Comparison of ENCODE assay signal across 15 cellular contexts in genomic region chr2:162002623-162003200, GRCh38.
DNase-seq lines count a peak whose midpoint lies in the region; ATAC-seq and TF ChIP-seq lines count a peak whose summit lies in the region.
"Had no signal": no experiment of that assay in that cellular context is flagged by ENCODE, and none has a peak within 500 bp of the region (broad histone marks: within the 10 kb centered on the region; RNA-seq: fewer than 3 reads in every experiment).

No MANE protein-coding gene starts in this region.

- 87% methylated on average over 7 of the region's 7 CpGs for WGBS in hepatocyte (ENCODE audit: low lambda C conversion rate, missing lambda C conversion rate)
- WGBS in adrenal gland, 4 donors, result 73 to 92% (median 80%) methylated on average over 7 of the region's 7 CpGs

- no peak for ATAC-seq in HG03280 (IDR thresholded peaks at IDR 0.05; ENCODE audit: unreplicated experiment)
- ATAC-seq: stimulated activated naive B cell treated with anti-CD40 and anti-IgM and Interleukin-4, amounts not matched to agents 10 μg/mL and 1 μg/mL and 100 μg/mL, for 72 hours had no signal

- intact Hi-C loops in adrenal gland (cut with DNase I), result no loop called here

- no peaks in the 10 kb centered on the region for H3K79me2 ChIP-seq in Loucy (ENCODE audit: insufficient read depth, low read length)
- no peaks in the 10 kb centered on the region for H3K79me2 ChIP-seq in neural progenitor cell (ENCODE audit: low read depth)
- H3K79me2 ChIP-seq in hepatocyte, result no peaks in the 10 kb centered on the region

- H3F3A ChIP-seq in Loucy (ENCODE audit: low read depth), result no peaks in the 10 kb centered on the region
- H3F3A ChIP-seq in neural progenitor cell (ENCODE audit: low read depth), result peaks cover 33% of the 10 kb centered on the region

- peaks cover 59% of the 10 kb centered on the region for H3K4me1 Mint-ChIP-seq in T-helper 1 cell treated with Interleukin-12 subunit alpha and Interleukin-12 subunit beta and Interleukin-4 antibody, amounts not matched to agents 30 μg/mL and 1 μg/mL, for 36 hours (ENCODE audit: low read depth)
- H3K4me1 Mint-ChIP-seq in neural progenitor cell, result peaks cover 38% of the 10 kb centered on the region
- H3K4me1 Mint-ChIP-seq: memory B cell; stimulated activated naive B cell treated with anti-CD40 and anti-IgM and Interleukin-4, amounts not matched to agents 10 μg/mL and 1 μg/mL and 100 μg/mL, for 72 hours had no signal

- TF ChIP-seq CTCF in Loucy (conservative IDR thresholded peaks at IDR 0.05; ENCODE audit: low read length), result no peak
- no peak for TF ChIP-seq CTCF in neural progenitor cell (IDR thresholded peaks at IDR 0.05)
- TF ChIP-seq CTCF in hepatocyte (IDR thresholded peaks at IDR 0.05; ENCODE audit: poor library complexity), result no peak
- TF ChIP-seq CTCF in adrenal gland (IDR thresholded peaks at IDR 0.05), result no peak

- no peak for TF ChIP-seq POLR2A in adrenal gland (IDR thresholded peaks at IDR 0.05)

- H3K9me2 ChIP-seq in Loucy (replicated peaks; ENCODE audit: low read depth, low read length) (no peaks in the 10 kb centered on the region), hepatocyte (replicated peaks; ENCODE audit: insufficient read depth) (no peaks in the 10 kb centered on the region)

- H3K9me3 ChIP-seq in Loucy (ENCODE audit: insufficient read depth, low read depth, low read length) (no peaks in the 10 kb centered on the region), neural progenitor cell (ENCODE audit: low read depth) (no peaks in the 10 kb centered on the region), hepatocyte (ENCODE audit: low read depth) (no peaks in the 10 kb centered on the region), adrenal gland (replicated peaks in 1 of 3) (no peaks in the 10 kb centered on the region)

- no peaks in the 10 kb centered on the region for H3K27me3 Mint-ChIP-seq in T-helper 1 cell treated with Interleukin-12 subunit alpha and Interleukin-12 subunit beta and Interleukin-4 antibody, amounts not matched to agents 30 μg/mL and 1 μg/mL, for 36 hours (ENCODE audit: low read depth)
- peaks cover 5% of the 10 kb centered on the region for H3K27me3 Mint-ChIP-seq in neural progenitor cell (ENCODE audit: insufficient read depth, low read depth)

- peak overlapping the region; percentile 45 for H3K27ac Mint-ChIP-seq in T-helper 1 cell treated with Interleukin-12 subunit alpha and Interleukin-12 subunit beta and Interleukin-4 antibody, amounts not matched to agents 30 μg/mL and 1 μg/mL, for 36 hours
- H3K27ac Mint-ChIP-seq in neural progenitor cell, result peak overlapping the region; percentile 97
- H3K27ac Mint-ChIP-seq: memory B cell; stimulated activated naive B cell treated with anti-CD40 and anti-IgM and Interleukin-4, amounts not matched to agents 10 μg/mL and 1 μg/mL and 100 μg/mL, for 72 hours had no signal

- H3K36me3 Mint-ChIP-seq in T-helper 1 cell treated with Interleukin-12 subunit alpha and Interleukin-12 subunit beta and Interleukin-4 antibody, amounts not matched to agents 30 μg/mL and 1 μg/mL, for 36 hours (ENCODE audit: low read depth), result peaks cover 81% of the 10 kb centered on the region
- no peaks in the 10 kb centered on the region for H3K36me3 Mint-ChIP-seq in neural progenitor cell
- H3K36me3 Mint-ChIP-seq: memory B cell; stimulated activated naive B cell treated with anti-CD40 and anti-IgM and Interleukin-4, amounts not matched to agents 10 μg/mL and 1 μg/mL and 100 μg/mL, for 72 hours had no signal

- H2AFZ ChIP-seq in Loucy (ENCODE audit: low read length), result 0 out of 2 replicates have a peak overlapping the region, but pooled peaks have one; percentile 2
- H2AFZ ChIP-seq in neural progenitor cell (replicated peaks), result no peak overlapping the region
- H2AFZ ChIP-seq in hepatocyte, result no peak overlapping the region

- H4K20me1 ChIP-seq in Loucy (ENCODE audit: insufficient read depth, low read length, poor library complexity, severe bottlenecking) (no peaks in the 10 kb centered on the region), neural progenitor cell (ENCODE audit: low read depth) (no peaks in the 10 kb centered on the region), hepatocyte (ENCODE audit: insufficient read depth, poor library complexity, severe bottlenecking) (no peaks in the 10 kb centered on the region)

- H3K4me3 ChIP-seq in Loucy (ENCODE audit: low read length, poor library complexity, severe bottlenecking), result no peak overlapping the region
- peak overlapping the region; percentile 14 for H3K4me3 ChIP-seq in neural progenitor cell
- no peak overlapping the region for H3K4me3 ChIP-seq in hepatocyte
- no peak overlapping the region for H3K4me3 ChIP-seq in adrenal gland
- H3K4me3 ChIP-seq: cardiac muscle cell had no signal

- DNase-seq in T-helper 1 cell, result no peak
- DNase-seq in neural progenitor cell (ENCODE audit: low spot score), result peak; percentile 62
- no peak for DNase-seq in hepatocyte (ENCODE audit: low spot score)
- DNase-seq in adrenal gland, result no peak
- DNase-seq: activated naive CD4-positive, alpha-beta T cell; foreskin melanocyte; NCI-H187; Right ventricle myocardium superior; stimulated activated naive B cell treated with anti-CD40 and anti-IgM and Interleukin-4, amounts not matched to agents 10 μg/mL and 1 μg/mL and 100 μg/mL, for 72 hours had no signal

- H3K27me3 ChIP-seq in Loucy (ENCODE audit: insufficient read depth, low read length, poor library complexity, severe bottlenecking) (no peaks in the 10 kb centered on the region), neural progenitor cell (no peaks in the 10 kb centered on the region), hepatocyte (no peaks in the 10 kb centered on the region), adrenal gland (no peaks in the 10 kb centered on the region)
- H3K27me3 ChIP-seq: cardiac muscle cell had no signal

- H3K9me3 Mint-ChIP-seq in T-helper 1 cell treated with Interleukin-12 subunit alpha and Interleukin-12 subunit beta and Interleukin-4 antibody, amounts not matched to agents 30 μg/mL and 1 μg/mL, for 36 hours, result peaks cover 5% of the 10 kb centered on the region
- no peaks in the 10 kb centered on the region for H3K9me3 Mint-ChIP-seq in neural progenitor cell
- H3K9me3 Mint-ChIP-seq: memory B cell; stimulated activated naive B cell treated with anti-CD40 and anti-IgM and Interleukin-4, amounts not matched to agents 10 μg/mL and 1 μg/mL and 100 μg/mL, for 72 hours had no signal

- no peak overlapping the region for H3K4me3 Mint-ChIP-seq in T-helper 1 cell treated with Interleukin-12 subunit alpha and Interleukin-12 subunit beta and Interleukin-4 antibody, amounts not matched to agents 30 μg/mL and 1 μg/mL, for 36 hours
- peak overlapping the region; percentile 13 for H3K4me3 Mint-ChIP-seq in neural progenitor cell
- H3K4me3 Mint-ChIP-seq: memory B cell; stimulated activated naive B cell treated with anti-CD40 and anti-IgM and Interleukin-4, amounts not matched to agents 10 μg/mL and 1 μg/mL and 100 μg/mL, for 72 hours had no signal

- H3K9ac ChIP-seq in Loucy (ENCODE audit: low read depth, low read length, poor library complexity, severe bottlenecking) (no peak overlapping the region), neural progenitor cell (no peak overlapping the region)

- H3K36me3 ChIP-seq in Loucy (ENCODE audit: insufficient read depth, low read length) (no peaks in the 10 kb centered on the region), neural progenitor cell (no peaks in the 10 kb centered on the region), hepatocyte (replicated peaks; ENCODE audit: insufficient read depth, low read depth) (no peaks in the 10 kb centered on the region), adrenal gland (replicated peaks in 1 of 2) (no peaks in the 10 kb centered on the region)
- H3K36me3 ChIP-seq: cardiac muscle cell had no signal

- H3K4me1 ChIP-seq in Loucy (ENCODE audit: insufficient read depth, low read length, poor library complexity, severe bottlenecking) (no peaks in the 10 kb centered on the region), neural progenitor cell (peaks cover 44% of the 10 kb centered on the region), hepatocyte (ENCODE audit: insufficient read depth) (no peaks in the 10 kb centered on the region), adrenal gland (replicated peaks in 1 of 2) (no peaks in the 10 kb centered on the region)

- H3K27ac ChIP-seq in angular gyrus (ENCODE audit: low read depth, low read length) (peak overlapping the region; percentile 48), neural progenitor cell (peak overlapping the region; percentile 96), hepatocyte (no peak overlapping the region), adrenal gland (no peak overlapping the region)
- H3K27ac ChIP-seq: cardiac muscle cell had no signal

- H3K4me2 ChIP-seq in Loucy (ENCODE audit: low read depth, low read length, poor library complexity, severe bottlenecking) (no peak overlapping the region), neural progenitor cell (peak overlapping the region; percentile 67), hepatocyte (no peak overlapping the region)

Comparison
In these comparisons a context has a peak if more than half of its experiments do, and no peak if none do; other contexts are left out.
1. H3K27ac ChIP-seq: peak in angular gyrus (single experiment) and neural progenitor cell (single experiment); none in hepatocyte (single experiment) and adrenal gland (0 of 5).